Comparison of ENCODE assay signal across 26 cellular contexts in genomic region chr9:137141050-137141810, GRCh38. TPM values are rescaled to one million over a fixed set of nuclear protein-coding genes. Genes with fewer than 3 reads are reported as not detected.
DNase-seq lines count a peak whose midpoint lies in the region; ATAC-seq and TF ChIP-seq lines count a peak whose summit lies in the region.
"Had no signal": no experiment of that assay in that cellular context is flagged by ENCODE, and none has a peak within 500 bp of the region (broad histone marks: within the 10 kb centered on the region; RNA-seq: fewer than 3 reads in every experiment).

No MANE protein-coding gene starts in this region.

- no peak overlapping the region for H2AFZ ChIP-seq in neuronal stem cell (ENCODE audit: low read length)

- H3K4me3 ChIP-seq in left ventricle myocardium inferior (no peak overlapping the region), neuronal stem cell (ENCODE audit: low read length in 2 of 2) (no peak overlapping the region)
- H3K4me3 ChIP-seq in CD4-positive, alpha-beta memory T cell (ENCODE audit: low read length in 2 of 2): no peak overlapping the region
- H3K4me3 ChIP-seq: GM12878, MG63 had no signal

- no peaks in the 10 kb centered on the region for H3K9me3 ChIP-seq in left ventricle myocardium inferior (replicated peaks)
- peaks cover 0 to 5% of the 10 kb centered on the region in 2 donors for H3K9me3 ChIP-seq in neuronal stem cell (replicated peaks in 1 of 2; ENCODE audit: control insufficient read depth in 2 of 2, insufficient read depth in 1 of 2, low read depth in 1 of 2, low read length in 2 of 2)
- H3K9me3 ChIP-seq in CD4-positive, alpha-beta memory T cell (ENCODE audit: control insufficient read depth in 1 of 2, low read length in 2 of 2): no peaks in the 10 kb centered on the region
- H3K9me3 ChIP-seq: MG63 had no signal

- H2AK5ac ChIP-seq in neuronal stem cell (ENCODE audit: low read depth, low read length): no peak overlapping the region

- peaks cover 35 to 38% of the 10 kb centered on the region in 2 donors for H3K27me3 Mint-ChIP-seq in CD4-positive, alpha-beta memory T cell
- H3K27me3 Mint-ChIP-seq in natural killer cell treated with Interleukin-12 subunit alpha and Interleukin-12 subunit beta and Interleukin-15 and Interleukin-18, amount 100 ng/mL, for 72 hours: peaks cover 18 to 20% of the 10 kb centered on the region in 2 donors
- H3K27me3 Mint-ChIP-seq in activated T-cell treated with anti-CD3 and anti-CD28 coated beads, Interleukin-2, amount 50 U/mL, for 4 hours (ENCODE audit: low read depth): peaks cover 64% of the 10 kb centered on the region

- CTCF ChIA-PET in CD4-positive, alpha-beta memory T cell (lab: Charles Lee; ENCODE audit: partially characterized antibody): no interaction called here

- H3K27ac Mint-ChIP-seq in CD4-positive, alpha-beta memory T cell: no peak overlapping the region
- no peak overlapping the region for H3K27ac Mint-ChIP-seq in natural killer cell treated with Interleukin-12 subunit alpha and Interleukin-12 subunit beta and Interleukin-15 and Interleukin-18, amount 100 ng/mL, for 72 hours

- H3K23ac ChIP-seq in neuronal stem cell (ENCODE audit: low read depth, low read length, poor library complexity): peak overlapping the region; percentile 61

- H3K14ac ChIP-seq in neuronal stem cell (ENCODE audit: low read length): no peak overlapping the region

- TF ChIP-seq CTCF in left ventricle myocardium inferior (IDR thresholded peaks at IDR 0.05; ENCODE audit: borderline replicate concordance): no peak

- POLR2A ChIA-PET in CD4-positive, alpha-beta memory T cell (lab: Charles Lee; ENCODE audit: partially characterized antibody): no interaction called here

- peaks cover 0 to 4% (median 4%) of the 10 kb centered on the region in 4 donors for H3K4me1 Mint-ChIP-seq in CD4-positive, alpha-beta memory T cell
- H3K4me1 Mint-ChIP-seq in natural killer cell treated with Interleukin-12 subunit alpha and Interleukin-12 subunit beta and Interleukin-15 and Interleukin-18, amount 100 ng/mL, for 72 hours (ENCODE audit: low read depth in 2 of 2): peaks cover 0 to 6% of the 10 kb centered on the region in 2 donors
- no peaks in the 10 kb centered on the region for H3K4me1 Mint-ChIP-seq in activated T-cell treated with anti-CD3 and anti-CD28 coated beads, Interleukin-2, amount 50 U/mL, for 4 hours (ENCODE audit: low read depth)

- no peak overlapping the region for H3K4me2 ChIP-seq in neuronal stem cell (ENCODE audit: insufficient read depth, low read length, poor library complexity, severe bottlenecking)

- no peak overlapping the region for H2BK12ac ChIP-seq in neuronal stem cell (ENCODE audit: low read length)

- H2BK120ac ChIP-seq in neuronal stem cell (ENCODE audit: low read depth, low read length): no peak overlapping the region

- H3K36me3 ChIP-seq in left ventricle myocardium inferior: no peaks in the 10 kb centered on the region
- H3K36me3 ChIP-seq in neuronal stem cell (replicated peaks in 1 of 2; ENCODE audit: control insufficient read depth in 2 of 2, insufficient read depth in 2 of 2, low read length in 2 of 2): no peaks in the 10 kb centered on the region
- no peaks in the 10 kb centered on the region for H3K36me3 ChIP-seq in CD4-positive, alpha-beta memory T cell (ENCODE audit: insufficient read depth, low read length)
- H3K36me3 ChIP-seq: MG63 had no signal

- H3K27ac ChIP-seq in left ventricle myocardium inferior (replicated peaks): no peak overlapping the region
- peak overlapping the region; percentile 59 for H3K27ac ChIP-seq in angular gyrus (ENCODE audit: low read depth, low read length)
- no peak overlapping the region for H3K27ac ChIP-seq in neuronal stem cell (replicated peaks; ENCODE audit: low read length)
- H3K27ac ChIP-seq in CD4-positive, alpha-beta memory T cell (ENCODE audit: low read depth, low read length): no peak overlapping the region
- H3K27ac ChIP-seq: 22Rv1 had no signal

- ATAC-seq in Right ventricle myocardium inferior: no peak
- no peak for ATAC-seq in natural killer cell treated with Interleukin-12 subunit alpha and Interleukin-12 subunit beta and Interleukin-15 and Interleukin-18, amount 100 ng/mL, for 72 hours
- no peak for ATAC-seq in activated T-cell treated with anti-CD3 and anti-CD28 coated beads, Interleukin-2, amount 50 U/mL, for 4 hours
- ATAC-seq: GM12878, PC-3 had no signal

- H3K18ac ChIP-seq in neuronal stem cell (ENCODE audit: low read length): no peak overlapping the region

- no CpG with 5 or more reads among the region's 17 CpGs for WGBS in neuronal stem cell (ENCODE audit: extremely low coverage in 2 of 2, insufficient read length in 2 of 2, insufficient replicate concordance in 1 of 2), 2 donors

- no peak overlapping the region for H3K4ac ChIP-seq in neuronal stem cell (ENCODE audit: low read length)

- no peak overlapping the region for H4K8ac ChIP-seq in neuronal stem cell (ENCODE audit: low read depth, low read length)

- peaks cover 92% of the 10 kb centered on the region for H3K27me3 ChIP-seq in left ventricle myocardium inferior (ENCODE audit: low read depth)
- H3K27me3 ChIP-seq in neuronal stem cell (ENCODE audit: control insufficient read depth in 3 of 3, insufficient read depth in 3 of 3, low read depth in 1 of 3, low read length in 3 of 3): peaks cover 10 to 87% (median 72%) of the 10 kb centered on the region in 3 experiments
- H3K27me3 ChIP-seq in CD4-positive, alpha-beta memory T cell (ENCODE audit: insufficient read depth, low read length): peaks cover 34% of the 10 kb centered on the region

- DNase-seq in Right ventricle myocardium inferior (ENCODE audit: missing footprints): peak; percentile 62
- no peak for DNase-seq in left ventricle myocardium inferior
- DNase-seq in neuronal stem cell (ENCODE audit: low spot score): no peak
- no peak for DNase-seq in CD4-positive, alpha-beta memory T cell
- DNase-seq in glomerular visceral epithelial cell (ENCODE audit: extremely low spot score): no peak
- no peak for DNase-seq in natural killer cell treated with Interleukin-12 subunit alpha and Interleukin-12 subunit beta and Interleukin-15 and Interleukin-18, amount 100 ng/mL, for 72 hours (ENCODE audit: low spot score)
- DNase-seq in activated T-cell treated with anti-CD3 and anti-CD28 coated beads, Interleukin-2, amount 50 U/mL, for 4 hours: no peak
- DNase-seq: ACHN, GOT3, HCEC 1CT, IMR-90, KG1, MG63, NCI-H1105 treated with DMSO at 0.1 percent for 48 hours, NCI-H146, NCI-H1930, NCI-H2107, NCI-H524 treated with DMSO at 0.1 percent for 48 hours, NCI-H774, PC-3, SHP77 had no signal

- no peak overlapping the region for H2BK5ac ChIP-seq in neuronal stem cell (ENCODE audit: low read length)

- H3K36me3 Mint-ChIP-seq in CD4-positive, alpha-beta memory T cell: no peaks in the 10 kb centered on the region
- H3K36me3 Mint-ChIP-seq in natural killer cell treated with Interleukin-12 subunit alpha and Interleukin-12 subunit beta and Interleukin-15 and Interleukin-18, amount 100 ng/mL, for 72 hours: no peaks in the 10 kb centered on the region
- no peaks in the 10 kb centered on the region for H3K36me3 Mint-ChIP-seq in activated T-cell treated with anti-CD3 and anti-CD28 coated beads, Interleukin-2, amount 50 U/mL, for 4 hours (ENCODE audit: insufficient read depth)

- H2BK15ac ChIP-seq in neuronal stem cell (ENCODE audit: low read length): no peak overlapping the region

- no peak overlapping the region for H4K91ac ChIP-seq in neuronal stem cell (ENCODE audit: low read depth, low read length, poor library complexity)

- H3K79me1 ChIP-seq in neuronal stem cell (ENCODE audit: low read depth, low read length): no peaks in the 10 kb centered on the region

- H3K9me3 Mint-ChIP-seq in CD4-positive, alpha-beta memory T cell: peaks cover 0 to 5% (median 0%) of the 10 kb centered on the region in 8 donors
- no peaks in the 10 kb centered on the region for H3K9me3 Mint-ChIP-seq in natural killer cell treated with Interleukin-12 subunit alpha and Interleukin-12 subunit beta and Interleukin-15 and Interleukin-18, amount 100 ng/mL, for 72 hours
- H3K9me3 Mint-ChIP-seq in activated T-cell treated with anti-CD3 and anti-CD28 coated beads, Interleukin-2, amount 50 U/mL, for 4 hours: no peaks in the 10 kb centered on the region

- intact Hi-C loops in Right ventricle myocardium inferior (cut with DNase I) (no loop called here), left ventricle myocardium inferior (cut with micrococcal nuclease) (no loop called here)
- intact Hi-C loops in CD4-positive, alpha-beta memory T cell (cut with micrococcal nuclease): no loop called here

- no peak overlapping the region for H3K4me3 Mint-ChIP-seq in CD4-positive, alpha-beta memory T cell
- H3K4me3 Mint-ChIP-seq in natural killer cell treated with Interleukin-12 subunit alpha and Interleukin-12 subunit beta and Interleukin-15 and Interleukin-18, amount 100 ng/mL, for 72 hours: no peak overlapping the region
- no peak overlapping the region for H3K4me3 Mint-ChIP-seq in activated T-cell treated with anti-CD3 and anti-CD28 coated beads, Interleukin-2, amount 50 U/mL, for 4 hours

- peak overlapping the region; percentile 50 for H3K9ac ChIP-seq in neuronal stem cell (ENCODE audit: low read depth, low read length, poor library complexity)

- peaks cover 10% of the 10 kb centered on the region for H3K4me1 ChIP-seq in left ventricle myocardium inferior
- peaks cover 0 to 2% of the 10 kb centered on the region in 2 donors for H3K4me1 ChIP-seq in neuronal stem cell (ENCODE audit: control insufficient read depth in 2 of 2, insufficient read depth in 1 of 2, low read depth in 1 of 2, low read length in 2 of 2)
- no peaks in the 10 kb centered on the region for H3K4me1 ChIP-seq in CD4-positive, alpha-beta memory T cell (ENCODE audit: insufficient read depth, low read length)

RNA-seq across cellular contexts. Expression of gene GRIN1, which starts 2.3 kb away (rescaled TPM):
- not detected for total RNA-seq in Right ventricle myocardium inferior
- total RNA-seq in left ventricle myocardium inferior: not detected
- 0.20 TPM for polyA plus RNA-seq in neuronal stem cell (2013, experiment 1 of 2)
- polyA plus RNA-seq in neuronal stem cell (2013, experiment 2 of 2): 0.07 TPM
- total RNA-seq in CD4-positive, alpha-beta memory T cell: not detected
- polyA plus RNA-seq in CD4-positive, alpha-beta memory T cell: not detected
- under 1 TPM in 1 of 2 donors, not detected in 1; 0.11 TPM for total RNA-seq in natural killer cell treated with Interleukin-12 subunit alpha and Interleukin-12 subunit beta and Interleukin-15 and Interleukin-18, amount 100 ng/mL, for 72 hours
- under 1 TPM in 2 of 3 donors, not detected in 1; 0.13 to 0.26 TPM for total RNA-seq in activated T-cell treated with anti-CD3 and anti-CD28 coated beads, Interleukin-2, amount 50 U/mL, for 4 hours
- total RNA-seq: IMR-90 had no signal

RNA-seq across cellular contexts. Expression of gene DPP7, which starts 26.7 kb away (rescaled TPM):
- 143 TPM for total RNA-seq in Right ventricle myocardium inferior
- total RNA-seq in left ventricle myocardium inferior: 130 TPM
- polyA plus RNA-seq in neuronal stem cell (2013, experiment 1 of 2): 34.8 TPM
- polyA plus RNA-seq in neuronal stem cell (2013, experiment 2 of 2): 32.9 TPM
- 100 to 1,000 TPM; 357 to 362 TPM for total RNA-seq in CD4-positive, alpha-beta memory T cell
- 100 to 1,000 TPM; 135 to 206 TPM for polyA plus RNA-seq in CD4-positive, alpha-beta memory T cell
- total RNA-seq in natural killer cell treated with Interleukin-12 subunit alpha and Interleukin-12 subunit beta and Interleukin-15 and Interleukin-18, amount 100 ng/mL, for 72 hours: 100 to 1,000 TPM; 188 to 310 TPM
- 100 to 1,000 TPM; 352 to 394 (median 392) TPM for total RNA-seq in activated T-cell treated with anti-CD3 and anti-CD28 coated beads, Interleukin-2, amount 50 U/mL, for 4 hours

RNA-seq across cellular contexts. Expression of gene LRRC26, which starts 28.6 kb away (rescaled TPM):
- total RNA-seq in Right ventricle myocardium inferior (not detected), left ventricle myocardium inferior (not detected)
- polyA plus RNA-seq in neuronal stem cell (2013, experiment 1 of 2): 1.2 TPM
- 1.3 TPM for polyA plus RNA-seq in neuronal stem cell (2013, experiment 2 of 2)
- total RNA-seq in CD4-positive, alpha-beta memory T cell: not detected
- polyA plus RNA-seq in CD4-positive, alpha-beta memory T cell: not detected
- not detected for total RNA-seq in natural killer cell treated with Interleukin-12 subunit alpha and Interleukin-12 subunit beta and Interleukin-15 and Interleukin-18, amount 100 ng/mL, for 72 hours
- total RNA-seq in activated T-cell treated with anti-CD3 and anti-CD28 coated beads, Interleukin-2, amount 50 U/mL, for 4 hours: under 1 TPM in 1 of 3 donors, not detected in 2; 0.18 TPM
- total RNA-seq: IMR-90 had no signal
- polyA plus RNA-seq: BJ, IMR-90 had no signal

RNA-seq across cellular contexts. Expression of gene TMEM210, which starts 30.6 kb away (rescaled TPM):
- total RNA-seq in Right ventricle myocardium inferior (not detected), left ventricle myocardium inferior (not detected)
- polyA plus RNA-seq in neuronal stem cell (2013, experiment 1 of 2): not detected
- not detected for polyA plus RNA-seq in neuronal stem cell (2013, experiment 2 of 2)
- not detected for total RNA-seq in CD4-positive, alpha-beta memory T cell
- not detected for polyA plus RNA-seq in CD4-positive, alpha-beta memory T cell
- not detected for total RNA-seq in natural killer cell treated with Interleukin-12 subunit alpha and Interleukin-12 subunit beta and Interleukin-15 and Interleukin-18, amount 100 ng/mL, for 72 hours
- not detected for total RNA-seq in activated T-cell treated with anti-CD3 and anti-CD28 coated beads, Interleukin-2, amount 50 U/mL, for 4 hours
- total RNA-seq: GM12878, IMR-90, PC-3, SK-MEL-5 had no signal
- polyA plus RNA-seq: BJ, GM12878, IMR-90 had no signal

RNA-seq across cellular contexts. Expression of gene ANAPC2, which starts 47.1 kb away (rescaled TPM):
- total RNA-seq in Right ventricle myocardium inferior: 35.0 TPM
- total RNA-seq in left ventricle myocardium inferior: 34.7 TPM
- 16.9 TPM for polyA plus RNA-seq in neuronal stem cell (2013, experiment 1 of 2)
- polyA plus RNA-seq in neuronal stem cell (2013, experiment 2 of 2): 16.3 TPM
- total RNA-seq in CD4-positive, alpha-beta memory T cell: 100 to 1,000 TPM; 116 to 125 TPM
- polyA plus RNA-seq in CD4-positive, alpha-beta memory T cell: 1 to 10 TPM; 3.2 to 5.7 TPM
- total RNA-seq in natural killer cell treated with Interleukin-12 subunit alpha and Interleukin-12 subunit beta and Interleukin-15 and Interleukin-18, amount 100 ng/mL, for 72 hours: 10 to 100 TPM; 75.5 to 98.1 TPM
- 10 to 100 TPM; 71.9 to 86.3 (median 73.3) TPM for total RNA-seq in activated T-cell treated with anti-CD3 and anti-CD28 coated beads, Interleukin-2, amount 50 U/mL, for 4 hours
